In genomic region chr12:118430516-118430915, GRCh38 we compare ENCODE assay signal across 27 cellular contexts. TPM values are rescaled to one million over a fixed set of nuclear protein-coding genes. Genes with fewer than 3 reads are reported as not detected.
DNase-seq lines count a peak whose midpoint lies in the region; ATAC-seq, FAIRE-seq and TF ChIP-seq lines count a peak whose summit lies in the region.
"Had no signal": no experiment of that assay in that cellular context is flagged by ENCODE, and none has a peak within 500 bp of the region (broad histone marks: within the 10 kb centered on the region; RNA-seq: fewer than 3 reads in every experiment).

No MANE protein-coding gene starts in this region.

- TF ChIP-seq POLR2A in endothelial cell of umbilical vein (IDR thresholded peaks at IDR 0.05; ENCODE audit: low read depth, low read length), result no peak

- H3K9me1 ChIP-seq in endothelial cell of umbilical vein (replicated peaks; ENCODE audit: control insufficient read depth, extremely low read depth, insufficient read depth, low read length), result no peaks in the 10 kb centered on the region

- peak; percentile 35 for DNase-seq in COLO829 (ENCODE audit: low spot score)
- peak; percentile 11 for DNase-seq in HFFc6
- DNase-seq in SK-MEL-5 (ENCODE audit: low read depth, low spot score), result peak; percentile 16
- no peak for DNase-seq in endothelial cell of umbilical vein (ENCODE audit: low read depth, low spot score)
- DNase-seq in NCI-H146 (lab: John Stamatoyannopoulos, UW), result no peak
- DNase-seq in mucosa of descending colon, result no peak
- no peak for DNase-seq in ascending aorta (ENCODE audit: low spot score in 2 of 2)
- DNase-seq: DMS153, DND-41, Karpas-422, MV-4-11, NCI-H1436 treated with DMSO at 0.1 percent for 48 hours, NCI-H1930, NCI-H2107, NCI-H446, NCI-H526, NCI-H82, SHP77 treated with DMSO at 0.1 percent for 48 hours had no signal

- H3K9me3 ChIP-seq in endothelial cell of umbilical vein (replicated peaks; ENCODE audit: control insufficient read depth, insufficient read depth, low read length) (no peaks in the 10 kb centered on the region), mucosa of descending colon (no peaks in the 10 kb centered on the region), ascending aorta (no peaks in the 10 kb centered on the region)

- no peaks in the 10 kb centered on the region for H3K79me2 ChIP-seq in endothelial cell of umbilical vein (ENCODE audit: control insufficient read depth, insufficient read depth, low read length)

- H3K27ac ChIP-seq in endothelial cell of umbilical vein (ENCODE audit: insufficient read depth, low read depth, low read length) (no peak overlapping the region), ascending aorta (no peak overlapping the region)
- H3K27ac ChIP-seq: 22Rv1, C4-2B, RWPE1 had no signal

- dilution Hi-C loops in endothelial cell of umbilical vein (cut with MboI; ENCODE audit: extremely low pct_ligation_motif_present, low sequenced_read_pairs), result no loop called here

- no peak for ATAC-seq in GM19455 (IDR thresholded peaks at IDR 0.05; ENCODE audit: unreplicated experiment)
- no peak for ATAC-seq in mucosa of descending colon
- ATAC-seq: HCT116, HepG2 had no signal

- POLR2A ChIA-PET in endothelial cell of umbilical vein (lab: Charles Lee), result no interaction called here

- H3K36me3 Mint-ChIP-seq in HFFc6 (ENCODE audit: low read depth), result peaks cover 18% of the 10 kb centered on the region

- TF ChIP-seq CTCF in HFFc6 (IDR thresholded peaks at IDR 0.05) (no peak), endothelial cell of umbilical vein (IDR thresholded peaks at IDR 0.05; ENCODE audit: extremely low read depth in 1 of 2, insufficient read depth in 1 of 2, low read depth in 1 of 2, low read length in 2 of 2) (no peak), mucosa of descending colon (IDR thresholded peaks at IDR 0.05) (no peak), ascending aorta (IDR thresholded peaks at IDR 0.05) (no peak)

- BruUV-seq in endothelial cell of umbilical vein (replicated peaks; lab: Mats Ljungman, UMichigan), result no TSS peak

- H3K9me3 Mint-ChIP-seq in HFFc6, result peaks cover 5% of the 10 kb centered on the region; the same call in 1 of the 2 replicates

- FAIRE-seq in endothelial cell of umbilical vein (lab: Jason Lieb, UNC), result no peak
- FAIRE-seq: G401.6, H1, HepG2 had no signal

- intact Hi-C loops in endothelial cell of umbilical vein (cut with micrococcal nuclease) (no loop called here), mucosa of descending colon (cut with DNase I, micrococcal nuclease) (no loop called here), ascending aorta (cut with DNase I) (no loop called here)

- CTCF ChIA-PET in endothelial cell of umbilical vein (lab: Charles Lee), result no interaction called here

- H3K4me2 ChIP-seq in endothelial cell of umbilical vein (ENCODE audit: insufficient read depth, low read length), result no peak overlapping the region

- no peak overlapping the region for H3K4me3 ChIP-seq in endothelial cell of umbilical vein (replicated peaks in 1 of 3; ENCODE audit: insufficient read depth in 1 of 3, low read depth in 1 of 3, low read length in 3 of 3)
- no peak overlapping the region for H3K4me3 ChIP-seq in mucosa of descending colon
- no peak overlapping the region for H3K4me3 ChIP-seq in ascending aorta

- no peaks in the 10 kb centered on the region for H3K4me1 ChIP-seq in endothelial cell of umbilical vein (ENCODE audit: control insufficient read depth, extremely low read depth, insufficient read depth, low read length)
- no peaks in the 10 kb centered on the region for H3K4me1 ChIP-seq in mucosa of descending colon (ENCODE audit: low read depth)
- no peaks in the 10 kb centered on the region for H3K4me1 ChIP-seq in ascending aorta

- no peak overlapping the region for H3K4me3 Mint-ChIP-seq in HFFc6
- H3K4me3 Mint-ChIP-seq: B cell had no signal

- H3K27me3 Mint-ChIP-seq in HFFc6 (ENCODE audit: insufficient read depth), result no peaks in the 10 kb centered on the region
- H3K27me3 Mint-ChIP-seq: B cell had no signal

- in situ Hi-C loops in SK-MEL-5 (cut with HindIII; ENCODE audit: low pct_unique_long_range_greater_than_20kb, low sequenced_read_pairs), result no loop called here

- peak overlapping the region; percentile 32; the same call in 1 of the 2 replicates for H3K27ac Mint-ChIP-seq in HFFc6
- H3K27ac Mint-ChIP-seq: B cell had no signal

- no peaks in the 10 kb centered on the region for H3K36me3 ChIP-seq in endothelial cell of umbilical vein (ENCODE audit: control insufficient read depth in 2 of 2, extremely low read depth in 1 of 2, insufficient read depth in 2 of 2, low read length in 2 of 2)
- H3K36me3 ChIP-seq in mucosa of descending colon (ENCODE audit: low read depth), result no peaks in the 10 kb centered on the region
- H3K36me3 ChIP-seq in ascending aorta, result no peaks in the 10 kb centered on the region

- no peaks in the 10 kb centered on the region for H4K20me1 ChIP-seq in endothelial cell of umbilical vein (replicated peaks; ENCODE audit: control insufficient read depth, extremely low read depth, insufficient read depth, low read length)

- no peak overlapping the region for H3K9ac ChIP-seq in endothelial cell of umbilical vein (replicated peaks; ENCODE audit: extremely low read depth, insufficient read depth, low read length)

- H3K4me1 Mint-ChIP-seq in HFFc6 (ENCODE audit: low read depth), result peaks cover 62% of the 10 kb centered on the region
- H3K4me1 Mint-ChIP-seq: B cell had no signal

- H2AFZ ChIP-seq in endothelial cell of umbilical vein (ENCODE audit: low read depth, low read length), result no peak overlapping the region

- H3K27me3 ChIP-seq in endothelial cell of umbilical vein (ENCODE audit: control insufficient read depth in 2 of 2, insufficient read depth in 2 of 2, low read length in 2 of 2) (no peaks in the 10 kb centered on the region), ascending aorta (no peaks in the 10 kb centered on the region)

TF ChIP-seq in endothelial cell of umbilical vein, 7 proteins besides CTCF, POLR2A, EP300 and RAD21:
- no peak for TF ChIP-seq POLR2AphosphoS5 (IDR thresholded peaks at IDR 0.05; ENCODE audit: insufficient read depth, low read depth, low read length)
- peak; percentile 7 for TF ChIP-seq FOS (IDR thresholded peaks at IDR 0.05; ENCODE audit: borderline replicate concordance, insufficient read depth, low read length)
- no peak for TF ChIP-seq GATA2 (IDR thresholded peaks at IDR 0.05; ENCODE audit: insufficient read depth, insufficient read length, low read depth, low read length)

RNA-seq across cellular contexts. Expression of gene SUDS3, which starts 54.2 kb away (rescaled TPM):
- 10 to 100 TPM; 20.5 to 23.4 (median 22.8) TPM for total RNA-seq in HFFc6 (2021; fragmentation: NEBNext Ultra II Directional; extraction: Animal tissue kit (Norgen Biotek cat#: 25700))
- total RNA-seq in SK-MEL-5 (2014; rRNA removed; shearing (Covaris generic)), result 42.4 and 56.0 TPM in 2 replicates
- 29.4 and 33.4 TPM in 2 replicates for polyA plus RNA-seq in SK-MEL-5 (2015; cell fraction: cytosol; rRNA removed)
- polyA plus RNA-seq in SK-MEL-5 (2015; cell fraction: nucleus; rRNA removed), result 50.3 and 52.7 TPM in 2 replicates
- 25.6 and 27.4 TPM in 2 replicates for total RNA-seq in endothelial cell of umbilical vein
- 14.3 and 16.9 TPM in 2 replicates for polyA plus RNA-seq in endothelial cell of umbilical vein
- 10.6 and 11.7 TPM in 2 replicates for polyA plus RNA-seq in endothelial cell of umbilical vein (2011; cell fraction: cytosol; rRNA removed)
- 39.6 and 53.1 TPM in 2 replicates for polyA plus RNA-seq in endothelial cell of umbilical vein (2011; cell fraction: nucleus; rRNA removed)
- 15.9 and 17.1 TPM in 2 replicates for polyA plus RNA-seq in endothelial cell of umbilical vein (2012)
- 36.2 and 38.4 TPM in 2 replicates for polyA minus RNA-seq in endothelial cell of umbilical vein
- 13.4 TPM for polyA minus RNA-seq in endothelial cell of umbilical vein (2011; cell fraction: cytosol; rRNA and poly(A)+ RNA removed)
- polyA minus RNA-seq in endothelial cell of umbilical vein (2011; cell fraction: nucleus; rRNA and poly(A)+ RNA removed), result 34.2 and 42.4 TPM in 2 replicates
- total RNA-seq in mucosa of descending colon, result 10 to 100 TPM; 35.2 to 56.4 (median 50.9) TPM
- 8.0 TPM for total RNA-seq in ascending aorta

RNA-seq across cellular contexts. Expression of gene TAOK3, which starts 57.8 kb away (rescaled TPM):
- total RNA-seq in HFFc6 (2021; fragmentation: NEBNext Ultra II Directional; extraction: Animal tissue kit (Norgen Biotek cat#: 25700)), result 10 to 100 TPM; 26.0 to 30.7 (median 28.0) TPM
- total RNA-seq in SK-MEL-5 (2014; rRNA removed; shearing (Covaris generic)), result 36.5 and 39.0 TPM in 2 replicates
- 33.2 and 41.8 TPM in 2 replicates for polyA plus RNA-seq in SK-MEL-5 (2015; cell fraction: cytosol; rRNA removed)
- 36.5 and 41.5 TPM in 2 replicates for polyA plus RNA-seq in SK-MEL-5 (2015; cell fraction: nucleus; rRNA removed)
- total RNA-seq in endothelial cell of umbilical vein, result 23.1 and 28.9 TPM in 2 replicates
- 7.6 and 11.3 TPM in 2 replicates for polyA plus RNA-seq in endothelial cell of umbilical vein
- polyA plus RNA-seq in endothelial cell of umbilical vein (2011; cell fraction: cytosol; rRNA removed), result 16.0 and 16.1 TPM in 2 replicates
- polyA plus RNA-seq in endothelial cell of umbilical vein (2011; cell fraction: nucleus; rRNA removed), result 32.4 and 40.3 TPM in 2 replicates
- polyA plus RNA-seq in endothelial cell of umbilical vein (2012), result 33.8 and 43.3 TPM in 2 replicates
- polyA minus RNA-seq in endothelial cell of umbilical vein, result 52.6 and 59.0 TPM in 2 replicates
- polyA minus RNA-seq in endothelial cell of umbilical vein (2011; cell fraction: cytosol; rRNA and poly(A)+ RNA removed), result 6.0 TPM
- 38.0 and 52.2 TPM in 2 replicates for polyA minus RNA-seq in endothelial cell of umbilical vein (2011; cell fraction: nucleus; rRNA and poly(A)+ RNA removed)
- 10 to 100 TPM; 49.5 to 72.3 (median 52.8) TPM for total RNA-seq in mucosa of descending colon
- 39.3 TPM for total RNA-seq in ascending aorta

Comparison
In these comparisons a context has a peak if more than half of its experiments do, and no peak if none do; other contexts are left out.
1. DNase-seq: peak in COLO829 (single experiment), HFFc6 (single experiment) and SK-MEL-5 (single experiment); none in endothelial cell of umbilical vein (single experiment), NCI-H146 (single experiment), mucosa of descending colon (0 of 3) and ascending aorta (0 of 2).